ENCODE assay signal across 22 cellular contexts in the genomic region with DNA sequence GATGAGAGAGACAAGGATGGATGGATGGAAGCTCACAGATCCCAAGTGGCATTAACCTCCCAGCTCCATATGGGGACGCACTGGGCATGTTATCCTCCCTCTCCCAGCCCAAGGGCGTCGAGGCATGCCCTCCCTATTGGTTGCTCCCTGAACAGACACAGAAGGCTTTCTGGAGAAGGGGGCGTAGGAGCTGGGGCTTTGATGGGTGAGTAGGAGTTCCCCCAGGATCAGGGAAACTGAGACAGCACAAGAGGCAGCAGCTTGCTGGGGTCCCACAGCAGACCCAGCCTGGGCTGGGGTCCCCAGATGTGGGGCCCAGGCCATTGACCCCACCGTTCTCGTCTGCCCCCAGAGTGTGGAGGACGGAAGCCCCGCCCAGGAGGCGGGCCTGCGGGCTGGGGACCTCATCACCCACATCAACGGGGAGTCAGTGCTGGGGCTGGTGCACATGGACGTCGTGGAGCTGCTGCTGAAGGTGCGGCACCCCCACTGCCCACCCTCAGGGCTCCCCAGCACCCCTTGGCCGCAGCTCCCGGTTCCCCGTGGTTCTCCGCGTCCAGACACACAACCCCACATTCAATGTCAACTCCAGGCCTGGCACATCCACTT.
"Had no signal": no experiment of that assay in that cellular context is flagged by ENCODE, and none has a peak within 500 bp of the region (broad histone marks: within the 10 kb centered on the region; RNA-seq: fewer than 3 reads in every experiment).

No MANE protein-coding gene starts in this region.

- ATAC-seq: gastrocnemius medialis; heart right ventricle; left lobe of liver; mucosa of descending colon; naive thymus-derived CD8-positive, alpha-beta T cell; sciatic nerve; stimulated activated naive CD8-positive, alpha-beta T cell treated with anti-CD3 and anti-CD28 coated beads, Interleukin-15, Interleukin-2, amounts not matched to agents 100 U/mL and 50 U/mL, for 24 hours had no signal

- H3K9me3 Mint-ChIP-seq: naive thymus-derived CD8-positive, alpha-beta T cell; type B pancreatic cell had no signal

- H3K27ac Mint-ChIP-seq: type B pancreatic cell had no signal

- H3K4me1 ChIP-seq: esophagus muscularis mucosa, heart right ventricle, suprapubic skin, thyroid gland had no signal

- H3K27ac ChIP-seq: epithelial cell of prostate, esophagus muscularis mucosa, gastrocnemius medialis, heart right ventricle, spleen, suprapubic skin, thyroid gland had no signal

- DNase-seq: cortex of kidney; dorsolateral prefrontal cortex; effector CD8-positive, alpha-beta T cell; gastrocnemius medialis; heart right ventricle; hypothalamus; islet precursor cell; mammary epithelial cell; naive thymus-derived CD8-positive, alpha-beta T cell; spleen; stimulated activated CD4-positive, alpha-beta T cell treated with anti-CD3 and anti-CD28 coated beads, Interleukin-15, amount 100 ng/mL, for 24 hours; stimulated activated CD4-positive, alpha-beta T cell treated with anti-CD3 and anti-CD28 coated beads, Interleukin-1b, Interleukin-23, amount 100 ng/mL, for 48 hours; stimulated activated CD4-positive, alpha-beta T cell treated with anti-CD3 and anti-CD28 coated beads, Interleukin-4, amount 100 ng/mL, for 24 hours; stimulated activated naive CD8-positive, alpha-beta T cell treated with anti-CD3 and anti-CD28 coated beads, Interleukin-15, Interleukin-2, amounts not matched to agents 100 U/mL and 50 U/mL, for 24 hours; thyroid gland had no signal

- H3K9me3 ChIP-seq: esophagus muscularis mucosa, gastrocnemius medialis, heart right ventricle, mucosa of descending colon, spleen, suprapubic skin, thyroid gland had no signal

- H3K4me3 Mint-ChIP-seq: naive thymus-derived CD8-positive, alpha-beta T cell; type B pancreatic cell had no signal

- H3K27me3 ChIP-seq: dorsolateral prefrontal cortex, esophagus muscularis mucosa, gastrocnemius medialis, heart right ventricle, spleen, suprapubic skin, thyroid gland had no signal

- H3K36me3 ChIP-seq: gastrocnemius medialis had no signal

- H3K4me3 ChIP-seq: dorsolateral prefrontal cortex, esophagus muscularis mucosa, gastrocnemius medialis, heart right ventricle, mucosa of descending colon, spleen, suprapubic skin, thyroid gland had no signal
